ENCODE assay signal across 8 cellular contexts in genomic region chr2:152716805-152717241, GRCh38. TPM values are rescaled to one million over a fixed set of nuclear protein-coding genes. Genes with fewer than 3 reads are reported as not detected.
DNase-seq lines count a peak whose midpoint lies in the region; ATAC-seq lines count a peak whose summit lies in the region.

No MANE protein-coding gene starts in this region.

- H3K27ac Mint-ChIP-seq in IgD-negative memory B cell = peak overlapping the region; percentile 91 to 100 (median 99)
- H3K27ac Mint-ChIP-seq in T-helper 2 cell treated with Interferon-gamma antibody and Interleukin-4, amounts not matched to agents 5 μg/mL and 100 μg/mL, for 36 hours = peak overlapping the region; percentile 98
- peak overlapping the region; percentile 98 to 100 (median 99) for H3K27ac Mint-ChIP-seq in naive thymus-derived CD8-positive, alpha-beta T cell

- peaks cover 0 to 3% (median 0%) of the 10 kb centered on the region in 3 donors for H3K9me3 Mint-ChIP-seq in IgD-negative memory B cell
- no peaks in the 10 kb centered on the region for H3K9me3 Mint-ChIP-seq in T-helper 2 cell treated with Interferon-gamma antibody and Interleukin-4, amounts not matched to agents 5 μg/mL and 100 μg/mL, for 36 hours
- H3K9me3 Mint-ChIP-seq in naive thymus-derived CD8-positive, alpha-beta T cell = no peaks in the 10 kb centered on the region

- H3K4me3 Mint-ChIP-seq in IgD-negative memory B cell = peak overlapping the region; percentile 98 to 100 (median 100)
- H3K4me3 Mint-ChIP-seq in T-helper 2 cell treated with Interferon-gamma antibody and Interleukin-4, amounts not matched to agents 5 μg/mL and 100 μg/mL, for 36 hours = peak overlapping the region; percentile 97
- H3K4me3 Mint-ChIP-seq in naive thymus-derived CD8-positive, alpha-beta T cell = peak overlapping the region; percentile 98 to 100 (median 99)

- H3K27me3 Mint-ChIP-seq in IgD-negative memory B cell = peaks cover 1% of the 10 kb centered on the region
- no peaks in the 10 kb centered on the region for H3K27me3 Mint-ChIP-seq in T-helper 2 cell treated with Interferon-gamma antibody and Interleukin-4, amounts not matched to agents 5 μg/mL and 100 μg/mL, for 36 hours (ENCODE audit: low read depth)
- H3K27me3 Mint-ChIP-seq in naive thymus-derived CD8-positive, alpha-beta T cell = peaks cover 0 to 1% (median 0%) of the 10 kb centered on the region in 5 donors

- peaks cover 47 to 50% (median 48%) of the 10 kb centered on the region in 3 donors for H3K4me1 Mint-ChIP-seq in IgD-negative memory B cell
- peaks cover 44% of the 10 kb centered on the region for H3K4me1 Mint-ChIP-seq in T-helper 2 cell treated with Interferon-gamma antibody and Interleukin-4, amounts not matched to agents 5 μg/mL and 100 μg/mL, for 36 hours (ENCODE audit: low read depth)
- H3K4me1 Mint-ChIP-seq in naive thymus-derived CD8-positive, alpha-beta T cell = peaks cover 32 to 82% (median 61%) of the 10 kb centered on the region in 4 donors

- POLR2A ChIA-PET in naive thymus-derived CD8-positive, alpha-beta T cell (lab: Charles Lee) = interaction anchor here (0.6 to 2.7 kb wide), 13 partner anchors 9 to 1456 kb away, joined by 3 to 19 read pairs (median 5); partner anchors contain the start of genes ARL5A, RBM43 and STAM2

- no peak for ATAC-seq in naive thymus-derived CD8-positive, alpha-beta T cell

- peak; percentile 6 for DNase-seq in activated CD4-positive, CD25-positive, alpha-beta regulatory T cell treated with anti-CD3 and anti-CD28 coated beads, Interleukin-2, amount 50 U/mL, for 16 hours (ENCODE audit: low read depth, low spot score)
- DNase-seq in activated CD4-positive, CD25-positive, alpha-beta regulatory T cell treated with anti-CD3 and anti-CD28 coated beads, Interleukin-2, amount 50 U/mL, for 72 hours = no peak
- no peak for DNase-seq in T-helper 2 cell treated with Interferon-gamma antibody and Interleukin-4, amounts not matched to agents 5 μg/mL and 100 μg/mL, for 36 hours (ENCODE audit: low spot score)
- DNase-seq in effector CD4-positive, alpha-beta T cell = peak; percentile 31
- peak in 4 of 10 donors; percentile 8 to 45 (median 22) for DNase-seq in naive thymus-derived CD8-positive, alpha-beta T cell
- peak; percentile 55 for DNase-seq in ureter (ENCODE audit: low spot score)
- no peak for DNase-seq in LoVo (ENCODE audit: low spot score)

- H3K36me3 Mint-ChIP-seq in IgD-negative memory B cell = peaks cover 6% of the 10 kb centered on the region
- H3K36me3 Mint-ChIP-seq in T-helper 2 cell treated with Interferon-gamma antibody and Interleukin-4, amounts not matched to agents 5 μg/mL and 100 μg/mL, for 36 hours (ENCODE audit: low read depth) = peaks cover 58% of the 10 kb centered on the region
- H3K36me3 Mint-ChIP-seq in naive thymus-derived CD8-positive, alpha-beta T cell = peaks cover 4 to 45% (median 7%) of the 10 kb centered on the region in 3 donors

RNA-seq across cellular contexts. Expression of gene PRPF40A, which starts 0.4 kb away (rescaled TPM):
- 114 TPM for polyA plus RNA-seq in IgD-negative memory B cell
- total RNA-seq in naive thymus-derived CD8-positive, alpha-beta T cell = 100 to 1,000 TPM; 111 to 120 TPM
- 100 to 1,000 TPM; 104 to 118 (median 105) TPM for polyA plus RNA-seq in naive thymus-derived CD8-positive, alpha-beta T cell
- total RNA-seq in ureter = 111 TPM

RNA-seq across cellular contexts. Expression of gene ARL6IP6, which starts 1.6 kb away (rescaled TPM):
- polyA plus RNA-seq in IgD-negative memory B cell = 24.4 TPM
- total RNA-seq in naive thymus-derived CD8-positive, alpha-beta T cell = 10 to 100 TPM; 15.8 to 21.8 TPM
- 10 to 100 TPM; 13.4 to 27.0 (median 16.1) TPM for polyA plus RNA-seq in naive thymus-derived CD8-positive, alpha-beta T cell
- 19.1 TPM for total RNA-seq in ureter

Comparison
In these comparisons a context has a peak if more than half of its experiments do, and no peak if none do; other contexts are left out.
1. DNase-seq: peak in activated CD4-positive, CD25-positive, alpha-beta regulatory T cell treated with anti-CD3 and anti-CD28 coated beads, Interleukin-2, amount 50 U/mL, for 16 hours (single experiment), effector CD4-positive, alpha-beta T cell (single experiment) and ureter (single experiment); none in activated CD4-positive, CD25-positive, alpha-beta regulatory T cell treated with anti-CD3 and anti-CD28 coated beads, Interleukin-2, amount 50 U/mL, for 72 hours (single experiment), T-helper 2 cell treated with Interferon-gamma antibody and Interleukin-4, amounts not matched to agents 5 μg/mL and 100 μg/mL, for 36 hours (single experiment) and LoVo (single experiment).
2. Peak in every context shown above with its lines, with median percentiles within 50 percentile points of each other: H3K27ac Mint-ChIP-seq and H3K4me3 Mint-ChIP-seq.